21 cellular contexts compared by ENCODE assay signal in the genomic region with DNA sequence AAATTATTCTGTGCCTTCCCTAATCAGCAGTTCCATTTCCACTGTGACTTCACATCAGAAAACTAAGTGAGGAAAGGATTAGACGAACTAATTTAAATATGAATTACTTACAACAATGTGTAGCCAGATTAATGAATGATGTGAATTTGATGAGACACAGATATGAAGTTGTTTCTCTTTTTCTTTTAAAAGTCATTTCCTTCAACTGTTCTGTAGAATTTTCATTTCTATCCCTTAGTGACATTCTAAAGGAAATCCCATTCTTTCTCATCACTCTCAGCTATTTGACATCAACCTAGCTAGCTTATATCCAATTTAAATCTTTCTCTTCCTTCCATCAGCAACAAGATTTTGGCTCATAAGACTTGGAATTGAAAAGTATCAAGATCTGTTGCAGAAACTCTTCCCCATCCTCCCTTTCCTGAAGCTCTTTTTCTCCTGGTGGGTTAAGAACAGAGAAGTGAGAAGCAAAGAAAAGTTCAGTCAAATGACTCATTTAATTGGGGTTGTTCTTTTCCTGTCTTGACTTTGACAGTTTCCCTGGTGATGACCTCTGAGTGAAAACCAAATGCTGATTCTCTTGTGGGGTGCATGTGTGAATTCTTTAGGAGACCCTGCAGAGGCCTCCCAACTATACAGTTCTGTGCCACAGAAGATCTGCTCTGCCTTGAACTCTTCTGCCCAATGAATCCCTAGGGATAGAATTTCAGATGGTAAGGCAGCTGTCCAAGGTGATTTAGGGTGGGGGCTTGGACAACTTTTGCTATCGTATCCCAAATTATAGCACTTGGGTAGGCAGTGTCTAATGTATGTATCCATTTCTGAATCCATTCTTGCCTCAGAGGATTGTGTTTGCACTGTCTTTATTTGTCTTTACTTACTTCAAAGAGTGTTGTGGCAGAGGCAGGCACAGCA.
DNase-seq lines count a peak whose midpoint lies in the region; ATAC-seq and TF ChIP-seq lines count a peak whose summit lies in the region.
"Had no signal": no experiment of that assay in that cellular context is flagged by ENCODE, and none has a peak within 500 bp of the region (broad histone marks: within the 10 kb centered on the region; RNA-seq: fewer than 3 reads in every experiment).

No MANE protein-coding gene starts in this region.

- H3K4me2 ChIP-seq in Loucy (ENCODE audit: low read depth, low read length, poor library complexity, severe bottlenecking): peak overlapping the region; percentile 7

- peak; percentile 4 for DNase-seq in NOMO-1 treated with DMSO at 0.1 percent for 48 hours (lab: John Stamatoyannopoulos, UW; ENCODE audit: unreplicated experiment)
- no peak for DNase-seq in NOMO-1 (lab: John Stamatoyannopoulos, UW; ENCODE audit: unreplicated experiment in 2 of 2)
- peak; percentile 4 for DNase-seq in brain microvascular endothelial cell
- DNase-seq in nephron progenitor cell: no peak
- DNase-seq in stimulated activated CD4-positive, alpha-beta T cell treated with anti-CD3 and anti-CD28 coated beads, Interleukin-4, amount 100 ng/mL, for 4 hours: no peak
- no peak for DNase-seq in gastrocnemius medialis
- DNase-seq: activated CD4-positive, CD25-positive, alpha-beta regulatory T cell; activated CD8-positive, alpha-beta memory T cell treated with anti-CD3 and anti-CD28 coated beads, Interleukin-2, amount 10 ng/mL, durations not matched to agents 7 days and 5 days; activated gamma-delta T cell treated with Interleukin-2 at 50 U/mL for 16 hours; DMS53; left cardiac atrium; NCI-H1417; posterior cingulate gyrus; Right ventricle myocardium superior; stimulated activated naive CD4-positive, alpha-beta T cell; upper lobe of left lung had no signal

- H4K20me1 ChIP-seq in Loucy (ENCODE audit: insufficient read depth, low read length, poor library complexity, severe bottlenecking): no peaks in the 10 kb centered on the region

- H3K9ac ChIP-seq in Loucy (ENCODE audit: low read depth, low read length, poor library complexity, severe bottlenecking): no peak overlapping the region

- TF ChIP-seq CTCF in Loucy (conservative IDR thresholded peaks at IDR 0.05; ENCODE audit: low read length): no peak
- no peak for TF ChIP-seq CTCF in brain microvascular endothelial cell (IDR thresholded peaks at IDR 0.05; ENCODE audit: low read depth, low read length, missing control alignments)
- no peak for TF ChIP-seq CTCF in nephron progenitor cell (IDR thresholded peaks at IDR 0.05)
- TF ChIP-seq CTCF in gastrocnemius medialis (IDR thresholded peaks at IDR 0.05 in 4 of 5, conservative IDR thresholded peaks at IDR 0.05 in 1 of 5): no peak

- in situ Hi-C loops in brain microvascular endothelial cell (cut with HindIII; ENCODE audit: low pct_ligation_motif_present, low sequenced_read_pairs) (no loop called here), gastrocnemius medialis (cut with MboI; ENCODE audit: low sequenced_read_pairs in 4 of 4) (loop anchor here in 1 of 4 donors (10.0 kb wide), 1 partner anchor 55 kb away; no protein-coding TSS in a partner anchor)

- ATAC-seq in gastrocnemius medialis: no peak
- ATAC-seq in GM18519 (IDR thresholded peaks at IDR 0.05; ENCODE audit: low FRiP score, unreplicated experiment): no peak
- ATAC-seq: activated CD8-positive, alpha-beta memory T cell treated with anti-CD3 and anti-CD28 coated beads, Interleukin-2, amount 10 ng/mL, durations not matched to agents 7 days and 5 days; left cardiac atrium had no signal

- H3K27me3 ChIP-seq in Loucy (ENCODE audit: insufficient read depth, low read length, poor library complexity, severe bottlenecking) (no peaks in the 10 kb centered on the region), brain microvascular endothelial cell (replicated peaks) (no peaks in the 10 kb centered on the region), gastrocnemius medialis (no peaks in the 10 kb centered on the region)
- H3K27me3 ChIP-seq: upper lobe of left lung had no signal

- peaks cover 6% of the 10 kb centered on the region; the same call in 1 of the 2 replicates for H3K9me3 ChIP-seq in Loucy (ENCODE audit: insufficient read depth, low read depth, low read length)
- H3K9me3 ChIP-seq in gastrocnemius medialis: no peaks in the 10 kb centered on the region

- peaks cover 25% of the 10 kb centered on the region for H3K4me1 Mint-ChIP-seq in nephron progenitor cell

- H3K27ac ChIP-seq in brain microvascular endothelial cell: peak overlapping the region; percentile 71
- H3K27ac ChIP-seq in gastrocnemius medialis: no peak overlapping the region
- H3K27ac ChIP-seq: 22Rv1 had no signal

- no peak overlapping the region for H3K4me3 Mint-ChIP-seq in nephron progenitor cell
- H3K4me3 Mint-ChIP-seq: activated CD8-positive, alpha-beta memory T cell treated with anti-CD3 and anti-CD28 coated beads, Interleukin-2, amount 10 ng/mL, durations not matched to agents 7 days and 5 days; CD14-positive monocyte; T-helper 1 cell treated with Interleukin-12 subunit alpha and Interleukin-12 subunit beta and Interleukin-4 antibody, amounts not matched to agents 30 μg/mL and 1 μg/mL, for 36 hours had no signal

- no peaks in the 10 kb centered on the region for H3K27me3 Mint-ChIP-seq in nephron progenitor cell (ENCODE audit: low read depth, poor library complexity)

- no peak overlapping the region for H3K4me3 ChIP-seq in Loucy (ENCODE audit: low read length, poor library complexity, severe bottlenecking)
- no peak overlapping the region for H3K4me3 ChIP-seq in brain microvascular endothelial cell (ENCODE audit: low read depth, low read length)
- H3K4me3 ChIP-seq in gastrocnemius medialis: no peak overlapping the region
- H3K4me3 ChIP-seq: upper lobe of left lung had no signal

- TF ChIP-seq POLR2A in gastrocnemius medialis (IDR thresholded peaks at IDR 0.05): no peak

- intact Hi-C loops in gastrocnemius medialis (cut with DNase I; ENCODE audit: low total_unique reads): no loop called here

- peaks cover 32% of the 10 kb centered on the region for H3K9me3 Mint-ChIP-seq in nephron progenitor cell

- H3K4me1 ChIP-seq in Loucy (ENCODE audit: insufficient read depth, low read length, poor library complexity, severe bottlenecking) (peaks cover 22% of the 10 kb centered on the region), gastrocnemius medialis (no peaks in the 10 kb centered on the region)
- H3K4me1 ChIP-seq: upper lobe of left lung had no signal

- peak overlapping the region; percentile 81 for H3K27ac Mint-ChIP-seq in nephron progenitor cell
- H3K27ac Mint-ChIP-seq: activated CD8-positive, alpha-beta memory T cell treated with anti-CD3 and anti-CD28 coated beads, Interleukin-2, amount 10 ng/mL, durations not matched to agents 7 days and 5 days; CD14-positive monocyte; T-helper 1 cell treated with Interleukin-12 subunit alpha and Interleukin-12 subunit beta and Interleukin-4 antibody, amounts not matched to agents 30 μg/mL and 1 μg/mL, for 36 hours had no signal

- no peaks in the 10 kb centered on the region for H3K36me3 ChIP-seq in Loucy (ENCODE audit: insufficient read depth, low read length)
- no peaks in the 10 kb centered on the region for H3K36me3 ChIP-seq in brain microvascular endothelial cell (replicated peaks)
- no peaks in the 10 kb centered on the region for H3K36me3 ChIP-seq in gastrocnemius medialis
- H3K36me3 ChIP-seq: upper lobe of left lung had no signal

- no peaks in the 10 kb centered on the region for H3K79me2 ChIP-seq in Loucy (ENCODE audit: insufficient read depth, low read length)

- H3K9me2 ChIP-seq in Loucy (replicated peaks; ENCODE audit: low read depth, low read length): no peaks in the 10 kb centered on the region

- peaks cover 17% of the 10 kb centered on the region for H3K36me3 Mint-ChIP-seq in nephron progenitor cell (ENCODE audit: low read depth)
- H3K36me3 Mint-ChIP-seq: CD14-positive monocyte had no signal

- H3F3A ChIP-seq in Loucy (ENCODE audit: low read depth): no peaks in the 10 kb centered on the region

- H2AFZ ChIP-seq in Loucy (ENCODE audit: low read length): no peak overlapping the region

Comparison
In these comparisons a context has a peak if more than half of its experiments do, and no peak if none do; other contexts are left out.
1. DNase-seq: peak in NOMO-1 treated with DMSO at 0.1 percent for 48 hours (single experiment) and brain microvascular endothelial cell (single experiment); none in NOMO-1 (0 of 2), nephron progenitor cell (single experiment), stimulated activated CD4-positive, alpha-beta T cell treated with anti-CD3 and anti-CD28 coated beads, Interleukin-4, amount 100 ng/mL, for 4 hours (0 of 2) and gastrocnemius medialis (0 of 2).